Comparison of ENCODE assay signal across 13 cellular contexts in genomic region chr4:186227221-186227620, GRCh38. TPM values are rescaled to one million over a fixed set of nuclear protein-coding genes. Genes with fewer than 3 reads are reported as not detected.
DNase-seq lines count a peak whose midpoint lies in the region; ATAC-seq and TF ChIP-seq lines count a peak whose summit lies in the region.
"Had no signal": no experiment of that assay in that cellular context is flagged by ENCODE, and none has a peak within 500 bp of the region (broad histone marks: within the 10 kb centered on the region; RNA-seq: fewer than 3 reads in every experiment).

TSS of gene KLKB1 (plus strand) at chr4:186227507. CDS start at chr4:186228196, 689 bp downstream.

- no peak for TF ChIP-seq CTCF in left ventricle myocardium inferior (IDR thresholded peaks at IDR 0.05; ENCODE audit: borderline replicate concordance)
- TF ChIP-seq CTCF in astrocyte of the spinal cord (IDR thresholded peaks at IDR 0.05; ENCODE audit: low read depth, low read length): no peak
- no peak for TF ChIP-seq CTCF in tibial artery (IDR thresholded peaks at IDR 0.05)

- peak within 1 kb of the TSS; percentile 39 for H3K4me3 ChIP-seq in left ventricle myocardium inferior
- H3K4me3 ChIP-seq in astrocyte of the spinal cord (ENCODE audit: low read depth, low read length): no peak within 1 kb of the TSS
- peak within 1 kb of the TSS; percentile 30 to 34 for H3K4me3 ChIP-seq in tibial artery

- H3K36me3 ChIP-seq in left ventricle myocardium inferior: no peaks in the 10 kb centered on the region
- H3K36me3 ChIP-seq in tibial artery: peaks cover 0 to 7% (median 0%) of the 10 kb centered on the region in 3 donors

- intact Hi-C loops in left ventricle myocardium inferior (cut with micrococcal nuclease) (no loop called here), left ventricle myocardium superior (cut with micrococcal nuclease) (no loop called here), tibial artery (cut with DNase I; ENCODE audit: low total_unique reads) (no loop called here)

- no peak for ATAC-seq in left ventricle myocardium superior
- no peak for ATAC-seq in HG03139 (IDR thresholded peaks at IDR 0.05; ENCODE audit: unreplicated experiment)
- ATAC-seq in HG02870 (IDR thresholded peaks at IDR 0.05; ENCODE audit: unreplicated experiment): no peak
- ATAC-seq: stimulated activated effector memory CD8-positive, alpha-beta T cell treated with anti-CD3 and anti-CD28 coated beads, Interleukin-12 subunit alpha, Interleukin-12 subunit beta, amount 100 ng/mL, for 72 hours had no signal

- peaks cover 17% of the 10 kb centered on the region for H3K4me1 ChIP-seq in left ventricle myocardium inferior
- H3K4me1 ChIP-seq in tibial artery: peaks cover 0 to 11% (median 2%) of the 10 kb centered on the region in 4 donors

- H3K27ac ChIP-seq in left ventricle myocardium inferior (replicated peaks): no peak within 1 kb of the TSS
- peak within 1 kb of the TSS in 1 of 2 donors; percentile 9 for H3K27ac ChIP-seq in tibial artery
- H3K27ac ChIP-seq: HL-60 had no signal

- H3K9me3 ChIP-seq in left ventricle myocardium inferior (replicated peaks) (peaks cover 20% of the 10 kb centered on the region), tibial artery (peaks cover 0 to 11% (median 0%) of the 10 kb centered on the region in 3 donors)

- H3K27me3 ChIP-seq in left ventricle myocardium inferior (ENCODE audit: low read depth) (no peaks in the 10 kb centered on the region), tibial artery (no peaks in the 10 kb centered on the region)

- DNase-seq in left ventricle myocardium inferior (no peak), left ventricle myocardium superior (no peak), astrocyte of the spinal cord (ENCODE audit: low read depth, low spot score) (peak; percentile 37), left kidney (ENCODE audit: low read depth, low spot score) (peak; percentile 47), tibial artery (no peak)
- DNase-seq in effector CD8-positive, alpha-beta T cell (lab: John Stamatoyannopoulos, UW): no peak
- DNase-seq: activated CD4-positive, alpha-beta T cell treated with anti-CD3 and anti-CD28 coated beads for 4 hours; erythroblast had no signal

- in situ Hi-C loops in astrocyte of the spinal cord (cut with HindIII; ENCODE audit: low sequenced_read_pairs): no loop called here

RNA-seq across cellular contexts. Expression of gene KLKB1, which starts in this region (rescaled TPM):
- total RNA-seq in left ventricle myocardium inferior (0.74 TPM), left ventricle myocardium superior (1.1 TPM)
- total RNA-seq: activated T-helper 1 cell treated with anti-CD3 and anti-CD28 coated beads, Interleukin-12 subunit alpha, Interleukin-12 subunit beta, Interleukin-2, Interleukin-4 antibody, amounts not matched to agents 30 ng/mL and 10 ng/mL and 1 ng/mL, durations not matched to agents 14 hours and 24 hours and 36 hours had no signal

Comparison
In these comparisons a context has a peak if more than half of its experiments do, and no peak if none do; other contexts are left out.
1. DNase-seq: peak in astrocyte of the spinal cord (single experiment) and left kidney (single experiment); none in left ventricle myocardium inferior (single experiment), left ventricle myocardium superior (single experiment), tibial artery (0 of 2) and effector CD8-positive, alpha-beta T cell (single experiment).